ENCODE assay signal across 1 cellular context in genomic region chr9:21110708-21111576, GRCh38.
TF ChIP-seq lines count a peak whose summit lies in the region.

No MANE protein-coding gene starts in this region.

TF ChIP-seq in GM23338, 12 proteins besides CTCF, POLR2A, EP300 and RAD21 (continued from another document):
- TF ChIP-seq, protein P1, sequence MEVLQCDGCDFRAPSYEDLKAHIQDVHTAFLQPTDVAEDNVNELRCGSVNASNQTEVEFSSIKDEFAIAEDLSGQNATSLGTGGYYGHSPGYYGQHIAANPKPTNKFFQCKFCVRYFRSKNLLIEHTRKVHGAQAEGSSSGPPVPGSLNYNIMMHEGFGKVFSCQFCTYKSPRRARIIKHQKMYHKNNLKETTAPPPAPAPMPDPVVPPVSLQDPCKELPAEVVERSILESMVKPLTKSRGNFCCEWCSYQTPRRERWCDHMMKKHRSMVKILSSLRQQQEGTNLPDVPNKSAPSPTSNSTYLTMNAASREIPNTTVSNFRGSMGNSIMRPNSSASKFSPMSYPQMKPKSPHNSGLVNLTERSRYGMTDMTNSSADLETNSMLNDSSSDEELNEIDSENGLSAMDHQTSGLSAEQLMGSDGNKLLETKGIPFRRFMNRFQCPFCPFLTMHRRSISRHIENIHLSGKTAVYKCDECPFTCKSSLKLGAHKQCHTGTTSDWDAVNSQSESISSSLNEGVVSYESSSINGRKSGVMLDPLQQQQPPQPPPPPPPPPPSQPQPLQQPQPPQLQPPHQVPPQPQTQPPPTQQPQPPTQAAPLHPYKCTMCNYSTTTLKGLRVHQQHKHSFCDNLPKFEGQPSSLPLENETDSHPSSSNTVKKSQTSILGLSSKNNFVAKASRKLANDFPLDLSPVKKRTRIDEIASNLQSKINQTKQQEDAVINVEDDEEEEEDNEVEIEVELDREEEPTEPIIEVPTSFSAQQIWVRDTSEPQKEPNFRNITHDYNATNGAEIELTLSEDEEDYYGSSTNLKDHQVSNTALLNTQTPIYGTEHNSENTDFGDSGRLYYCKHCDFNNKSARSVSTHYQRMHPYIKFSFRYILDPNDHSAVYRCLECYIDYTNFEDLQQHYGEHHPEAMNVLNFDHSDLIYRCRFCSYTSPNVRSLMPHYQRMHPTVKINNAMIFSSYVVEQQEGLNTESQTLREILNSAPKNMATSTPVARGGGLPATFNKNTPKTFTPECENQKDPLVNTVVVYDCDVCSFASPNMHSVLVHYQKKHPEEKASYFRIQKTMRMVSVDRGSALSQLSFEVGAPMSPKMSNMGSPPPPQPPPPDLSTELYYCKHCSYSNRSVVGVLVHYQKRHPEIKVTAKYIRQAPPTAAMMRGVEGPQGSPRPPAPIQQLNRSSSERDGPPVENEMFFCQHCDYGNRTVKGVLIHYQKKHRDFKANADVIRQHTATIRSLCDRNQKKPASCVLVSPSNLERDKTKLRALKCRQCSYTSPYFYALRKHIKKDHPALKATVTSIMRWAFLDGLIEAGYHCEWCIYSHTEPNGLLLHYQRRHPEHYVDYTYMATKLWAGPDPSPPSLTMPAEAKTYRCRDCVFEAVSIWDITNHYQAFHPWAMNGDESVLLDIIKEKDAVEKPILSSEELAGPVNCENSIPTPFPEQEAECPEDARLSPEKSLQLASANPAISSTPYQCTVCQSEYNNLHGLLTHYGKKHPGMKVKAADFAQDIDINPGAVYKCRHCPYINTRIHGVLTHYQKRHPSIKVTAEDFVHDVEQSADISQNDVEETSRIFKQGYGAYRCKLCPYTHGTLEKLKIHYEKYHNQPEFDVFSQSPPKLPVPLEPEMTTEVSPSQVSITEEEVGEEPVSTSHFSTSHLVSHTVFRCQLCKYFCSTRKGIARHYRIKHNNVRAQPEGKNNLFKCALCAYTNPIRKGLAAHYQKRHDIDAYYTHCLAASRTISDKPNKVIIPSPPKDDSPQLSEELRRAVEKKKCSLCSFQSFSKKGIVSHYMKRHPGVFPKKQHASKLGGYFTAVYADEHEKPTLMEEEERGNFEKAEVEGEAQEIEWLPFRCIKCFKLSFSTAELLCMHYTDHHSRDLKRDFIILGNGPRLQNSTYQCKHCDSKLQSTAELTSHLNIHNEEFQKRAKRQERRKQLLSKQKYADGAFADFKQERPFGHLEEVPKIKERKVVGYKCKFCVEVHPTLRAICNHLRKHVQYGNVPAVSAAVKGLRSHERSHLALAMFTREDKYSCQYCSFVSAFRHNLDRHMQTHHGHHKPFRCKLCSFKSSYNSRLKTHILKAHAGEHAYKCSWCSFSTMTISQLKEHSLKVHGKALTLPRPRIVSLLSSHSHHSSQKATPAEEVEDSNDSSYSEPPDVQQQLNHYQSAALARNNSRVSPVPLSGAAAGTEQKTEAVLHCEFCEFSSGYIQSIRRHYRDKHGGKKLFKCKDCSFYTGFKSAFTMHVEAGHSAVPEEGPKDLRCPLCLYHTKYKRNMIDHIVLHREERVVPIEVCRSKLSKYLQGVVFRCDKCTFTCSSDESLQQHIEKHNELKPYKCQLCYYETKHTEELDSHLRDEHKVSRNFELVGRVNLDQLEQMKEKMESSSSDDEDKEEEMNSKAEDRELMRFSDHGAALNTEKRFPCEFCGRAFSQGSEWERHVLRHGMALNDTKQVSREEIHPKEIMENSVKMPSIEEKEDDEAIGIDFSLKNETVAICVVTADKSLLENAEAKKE (CRISPR knock-in tag; IDR thresholded peaks at IDR 0.05): no peak
- TF ChIP-seq ETS1 (IDR thresholded peaks at IDR 0.05) (no peak), ZNF331 (CRISPR knock-in tag; IDR thresholded peaks at IDR 0.05; ENCODE audit: low read depth) (no peak), JUNB (IDR thresholded peaks at IDR 0.05; ENCODE audit: unreplicated experiment) (no peak), REST (IDR thresholded peaks at IDR 0.05; ENCODE audit: unreplicated experiment) (no peak)
